ENCODE assay signal across 3 cellular contexts in genomic region chr7:118720632-118721031, GRCh38.
"Had no signal": no experiment of that assay in that cellular context is flagged by ENCODE, and none has a peak within 500 bp of the region (broad histone marks: within the 10 kb centered on the region; RNA-seq: fewer than 3 reads in every experiment).

No MANE protein-coding gene starts in this region.

- H3K4me3 ChIP-seq: GM12878 had no signal

- DNase-seq: GDM1, GF-D8 had no signal

- ATAC-seq: GM12878 had no signal
